ENCODE assay signal across 1 cellular context in genomic region chr2:142869461-142870106, GRCh38.
A peak's percentile ranks its signal among the peaks of the same experiment; 100 is the strongest.
TF ChIP-seq lines count a peak whose summit lies in the region.

No MANE protein-coding gene starts in this region.

TF ChIP-seq in HepG2, 621 proteins besides CTCF, POLR2A, EP300 and RAD21 (continues in another document):
- TF ChIP-seq ASH2L (IDR thresholded peaks at IDR 0.05; ENCODE audit: insufficient read length, low read depth, low read length) (peak; percentile 88), ZNF292 (CRISPR knock-in tag; IDR thresholded peaks at IDR 0.05; ENCODE audit: borderline replicate concordance, low read depth) (0 out of 2 replicates have a peak, but pooled peaks have one; percentile 21), SOX5 (CRISPR knock-in tag; IDR thresholded peaks at IDR 0.05; ENCODE audit: borderline replicate concordance) (peak; percentile 77; the same call in 1 of the 2 replicates), HOMEZ (CRISPR knock-in tag; IDR thresholded peaks at IDR 0.05; ENCODE audit: low read depth) (0 out of 2 replicates have a peak, but pooled peaks have one; percentile 29), PPARG (CRISPR knock-in tag; conservative IDR thresholded peaks at IDR 0.05) (0 out of 2 replicates have a peak, but pooled peaks have one; percentile 7), DRAP1 (CRISPR knock-in tag; IDR thresholded peaks at IDR 0.05) (peak; percentile 68), SRF (IDR thresholded peaks at IDR 0.05; ENCODE audit: low read depth, low read length) (peak; percentile 43; the same call in 1 of the 2 replicates), NFIC (IDR thresholded peaks at IDR 0.05; ENCODE audit: low read length) (peak; percentile 25; the same call in 1 of the 2 replicates), ARID2 (CRISPR knock-in tag; IDR thresholded peaks at IDR 0.05; ENCODE audit: borderline replicate concordance) (0 out of 2 replicates have a peak, but pooled peaks have one; percentile 27), CEBPG (CRISPR knock-in tag; IDR thresholded peaks at IDR 0.05) (peak; percentile 80), HNF4G (IDR thresholded peaks at IDR 0.05; ENCODE audit: borderline replicate concordance, low read depth, low read length) (0 out of 2 replicates have a peak, but pooled peaks have one; percentile 26), HNF4G (CRISPR knock-in tag; IDR thresholded peaks at IDR 0.05; ENCODE audit: borderline replicate concordance, low read depth) (no peak), ZBTB7B (CRISPR knock-in tag; IDR thresholded peaks at IDR 0.05) (0 out of 2 replicates have a peak, but pooled peaks have one; percentile 64), REST (IDR thresholded peaks at IDR 0.05; ENCODE audit: borderline replicate concordance in 1 of 2, low read depth in 1 of 2, low read length in 2 of 2) (0 out of 4 replicates have a peak, but pooled peaks of 1 of the 2 experiments have one; percentile 7), HDAC1 (CRISPR knock-in tag; IDR thresholded peaks at IDR 0.05) (peak; percentile 33; the same call in 1 of the 2 replicates), ZNF280D (CRISPR knock-in tag; IDR thresholded peaks at IDR 0.05) (0 out of 2 replicates have a peak, but pooled peaks have one; percentile 34), POLR2AphosphoS5 (IDR thresholded peaks at IDR 0.05; ENCODE audit: low read depth, low read length) (peak; percentile 64), NR0B2 (CRISPR knock-in tag; IDR thresholded peaks at IDR 0.05) (no peak), SATB2 (CRISPR knock-in tag; IDR thresholded peaks at IDR 0.05) (no peak), ZNF672 (CRISPR knock-in tag; IDR thresholded peaks at IDR 0.05) (no peak), CREM (IDR thresholded peaks at IDR 0.05) (peak; percentile 35; the same call in 1 of the 2 replicates), CREM (CRISPR knock-in tag; IDR thresholded peaks at IDR 0.05) (no peak), XBP1 (CRISPR knock-in tag; IDR thresholded peaks at IDR 0.05) (no peak), YEATS2 (CRISPR knock-in tag; IDR thresholded peaks at IDR 0.05; ENCODE audit: borderline replicate concordance) (no peak), EHMT2 (IDR thresholded peaks at IDR 0.05; ENCODE audit: borderline replicate concordance, low read depth, low read length) (peak; percentile 81; the same call in 1 of the 2 replicates), MBNL3 (CRISPR knock-in tag; conservative IDR thresholded peaks at IDR 0.05) (0 out of 2 replicates have a peak, but pooled peaks have one; percentile 92), ZNF644 (CRISPR knock-in tag; IDR thresholded peaks at IDR 0.05; ENCODE audit: low read depth) (peak; percentile 62; the same call in 1 of the 2 replicates), ZNF441 (CRISPR knock-in tag; IDR thresholded peaks at IDR 0.05; ENCODE audit: borderline replicate concordance) (no peak), HIVEP1 (CRISPR knock-in tag; IDR thresholded peaks at IDR 0.05) (no peak), SOX13 (IDR thresholded peaks at IDR 0.05) (no peak), SOX13 (CRISPR knock-in tag; conservative IDR thresholded peaks at IDR 0.05 in 1 of 2, IDR thresholded peaks at IDR 0.05 in 1 of 2) (peak in 1 of 2 experiments; percentile 80; a peak in 2 of 4 replicates), PAXIP1 (CRISPR knock-in tag; conservative IDR thresholded peaks at IDR 0.05) (peak; percentile 88), KDM6A (CRISPR knock-in tag; IDR thresholded peaks at IDR 0.05; ENCODE audit: low read depth) (peak; percentile 79), HNRNPUL1 (IDR thresholded peaks at IDR 0.05; ENCODE audit: low read depth, low read length) (peak; percentile 98), PHF21A (CRISPR knock-in tag; IDR thresholded peaks at IDR 0.05) (peak; percentile 37; the same call in 1 of the 2 replicates), CREB1 (IDR thresholded peaks at IDR 0.05) (no peak), CREB1 (CRISPR knock-in tag; IDR thresholded peaks at IDR 0.05) (peak; percentile 55; the same call in 1 of the 2 replicates), POGZ (CRISPR knock-in tag; IDR thresholded peaks at IDR 0.05) (0 out of 2 replicates have a peak, but pooled peaks have one; percentile 44), ARID3A (IDR thresholded peaks at IDR 0.05; ENCODE audit: low read depth, low read length) (peak; percentile 86), YY1 (IDR thresholded peaks at IDR 0.05; ENCODE audit: insufficient read depth, insufficient replicate concordance, low read depth, low read length) (peak; percentile 16), RBFOX2 (IDR thresholded peaks at IDR 0.05; ENCODE audit: low read depth, low read length) (peak; percentile 57; the same call in 1 of the 2 replicates), NCOR1 (IDR thresholded peaks at IDR 0.05; ENCODE audit: borderline replicate concordance, low read length) (peak; percentile 89), HNF4A (CRISPR knock-in tag; IDR thresholded peaks at IDR 0.05) (peak; percentile 88), NR1H2 (CRISPR knock-in tag; IDR thresholded peaks at IDR 0.05; ENCODE audit: borderline replicate concordance, low read depth) (no peak), SOX6 (IDR thresholded peaks at IDR 0.05) (no peak), SOX6 (CRISPR knock-in tag; IDR thresholded peaks at IDR 0.05) (peak; percentile 63; the same call in 1 of the 2 replicates), ZNF331 (CRISPR knock-in tag; IDR thresholded peaks at IDR 0.05) (peak; percentile 91)
